In the genomic region with DNA sequence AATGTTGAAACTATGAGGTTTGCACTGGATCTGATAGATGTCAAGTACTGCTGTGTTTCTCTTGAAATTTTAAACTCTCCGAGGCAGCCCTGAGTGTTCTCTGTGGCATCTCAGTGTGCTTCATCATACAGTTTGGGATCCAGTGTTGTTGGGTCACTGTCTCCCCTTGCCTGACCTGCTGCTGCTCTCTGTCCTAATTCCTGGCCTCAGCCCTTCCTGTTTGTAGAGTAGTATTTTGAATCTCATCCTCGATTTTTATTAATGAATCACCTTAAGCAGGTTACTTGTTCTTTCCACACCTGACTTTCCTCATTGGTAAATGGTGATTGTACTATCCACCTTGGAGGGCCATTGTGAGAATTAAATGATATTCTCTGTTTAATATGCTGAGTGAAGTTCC, we compare ENCODE assay signal across 6 cellular contexts.
"Had no signal": no experiment of that assay in that cellular context is flagged by ENCODE, and none has a peak within 500 bp of the region (broad histone marks: within the 10 kb centered on the region; RNA-seq: fewer than 3 reads in every experiment).

No MANE protein-coding gene starts in this region.

- ATAC-seq: HepG2, K562 had no signal

- H3K27ac ChIP-seq: HL-60 had no signal

- DNase-seq: IMR-90, KBM-7, KG1 had no signal

- H3K4me3 ChIP-seq: K562 had no signal
